13 cellular contexts compared by ENCODE assay signal in genomic region chr11:32039149-32039548, GRCh38.
"Had no signal": no experiment of that assay in that cellular context is flagged by ENCODE, and none has a peak within 500 bp of the region (broad histone marks: within the 10 kb centered on the region; RNA-seq: fewer than 3 reads in every experiment).

No MANE protein-coding gene starts in this region.

- H3K27ac ChIP-seq: ascending aorta, foreskin keratinocyte, neutrophil, stomach had no signal

- DNase-seq: activated CD4-positive, alpha-beta memory T cell treated with anti-CD3 and anti-CD28 coated beads for 36 hours; activated CD8-positive, alpha-beta memory T cell treated with anti-CD3 and anti-CD28 coated beads, Interleukin-2, amount 50 U/mL, for 4 hours; activated naive CD8-positive, alpha-beta T cell treated with anti-CD3 and anti-CD28 coated beads, Interleukin-2, amount 10 ng/mL, durations not matched to agents 7 days and 5 days; foreskin keratinocyte; head of caudate nucleus; left colon; mammary epithelial cell; naive thymus-derived CD4-positive, alpha-beta T cell; retina; stimulated activated CD4-positive, alpha-beta T cell treated with anti-CD3 and anti-CD28 coated beads, Interleukin-15, amount 100 ng/mL, for 24 hours; stomach had no signal

- H3K4me1 ChIP-seq: ascending aorta, foreskin keratinocyte, stomach had no signal

- H3K27me3 ChIP-seq: ascending aorta, foreskin keratinocyte had no signal

- ATAC-seq: foreskin keratinocyte; left colon; naive thymus-derived CD4-positive, alpha-beta T cell had no signal

- H3K9me3 ChIP-seq: ascending aorta, neutrophil, stomach had no signal

- H3K36me3 ChIP-seq: ascending aorta, neutrophil, stomach had no signal

- H3K4me3 ChIP-seq: ascending aorta, stomach had no signal
